In the genomic region with DNA sequence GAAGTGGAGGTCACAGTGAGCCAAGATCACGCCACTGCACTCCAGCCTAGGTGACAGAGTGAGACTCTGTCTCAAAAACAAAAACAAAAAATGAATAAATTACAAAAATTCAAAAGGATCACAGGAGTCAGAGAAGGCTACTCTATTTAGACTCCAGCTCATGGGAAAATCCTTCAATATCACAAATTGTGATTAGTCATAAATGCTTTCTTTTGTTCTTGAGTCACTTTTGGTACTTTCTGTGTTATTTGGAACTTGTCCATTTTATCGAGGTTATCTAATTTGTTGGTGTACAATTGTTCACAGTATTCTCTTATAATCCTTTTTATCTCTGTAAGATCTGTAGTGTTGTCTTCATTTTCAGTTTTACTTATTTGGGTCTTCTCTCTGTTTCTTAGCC, we compare ENCODE assay signal across 25 cellular contexts. TPM values are rescaled to one million over a fixed set of nuclear protein-coding genes. Genes with fewer than 3 reads are reported as not detected.
A peak's percentile ranks its signal among the peaks of the same experiment; 100 is the strongest.
DNase-seq lines count a peak whose midpoint lies in the region; TF ChIP-seq lines count a peak whose summit lies in the region.
"Had no signal": no experiment of that assay in that cellular context is flagged by ENCODE, and none has a peak within 500 bp of the region (broad histone marks: within the 10 kb centered on the region; RNA-seq: fewer than 3 reads in every experiment).

No MANE protein-coding gene starts in this region.

- H3K27ac ChIP-seq in GM23248 (no peak overlapping the region), adrenal gland (peak overlapping the region in 3 of 5 donors; percentile 27 to 70 (median 59)), stomach (peak overlapping the region in 3 of 5 donors; percentile 6 to 50 (median 48))
- H3K27ac ChIP-seq: esophagus muscularis mucosa, Peyer's patch, suprapubic skin had no signal

- H3K27me3 ChIP-seq in GM23248 (replicated peaks; ENCODE audit: insufficient read depth) (no peaks in the 10 kb centered on the region), adrenal gland (no peaks in the 10 kb centered on the region), stomach (no peaks in the 10 kb centered on the region)
- H3K27me3 ChIP-seq: esophagus muscularis mucosa, pancreas, Peyer's patch, suprapubic skin had no signal

- H3K9ac ChIP-seq in GM23248 = no peak overlapping the region

- no peak overlapping the region for H2AFZ ChIP-seq in GM23248

- no peak for TF ChIP-seq EP300 in stomach (IDR thresholded peaks at IDR 0.05)

- H3K9me2 ChIP-seq in GM23248 (ENCODE audit: insufficient read depth) = no peaks in the 10 kb centered on the region

- peaks cover 4% of the 10 kb centered on the region for H3K4me1 ChIP-seq in GM23248 (ENCODE audit: insufficient read depth)
- peaks cover 12% of the 10 kb centered on the region in 2 donors for H3K4me1 ChIP-seq in adrenal gland (replicated peaks in 1 of 2)
- peaks cover 17 to 93% (median 30%) of the 10 kb centered on the region in 4 donors for H3K4me1 ChIP-seq in stomach
- H3K4me1 ChIP-seq: Peyer's patch, suprapubic skin had no signal

- H3F3A ChIP-seq in GM23248 (ENCODE audit: insufficient read depth) = no peaks in the 10 kb centered on the region

- H3K79me2 ChIP-seq in GM23248 (ENCODE audit: insufficient read depth) = no peaks in the 10 kb centered on the region

- no peak overlapping the region for H3K4me3 ChIP-seq in GM23248
- H3K4me3 ChIP-seq in adrenal gland = no peak overlapping the region
- H3K4me3 ChIP-seq in fibroblast of pulmonary artery (replicated peaks; ENCODE audit: low read depth, low read length) = no peak overlapping the region
- no peak overlapping the region for H3K4me3 ChIP-seq in stomach
- H3K4me3 ChIP-seq: esophagus muscularis mucosa, mucosa of descending colon, pancreas, Peyer's patch, suprapubic skin had no signal

- H3K36me3 ChIP-seq in GM23248 (ENCODE audit: low read depth) (0 out of 2 replicates have a peak, but pooled peaks cover 6% of the 10 kb centered on the region), adrenal gland (replicated peaks in 1 of 2) (peaks cover 0 to 61% of the 10 kb centered on the region in 2 donors), stomach (peaks cover 61 to 99% (median 97%) of the 10 kb centered on the region in 4 donors)

- no peak for TF ChIP-seq POLR2A in adrenal gland (IDR thresholded peaks at IDR 0.05)
- TF ChIP-seq POLR2A in stomach (IDR thresholded peaks at IDR 0.05) = no peak

- intact Hi-C loops in adrenal gland (cut with DNase I) = no loop called here
- intact Hi-C loops in stomach (cut with DNase I; ENCODE audit: low total_unique reads) = no loop called here

- H3K9me3 ChIP-seq in GM23248 (ENCODE audit: low read depth) (no peaks in the 10 kb centered on the region), adrenal gland (replicated peaks in 1 of 3) (no peaks in the 10 kb centered on the region), stomach (peaks cover 0 to 6% (median 2%) of the 10 kb centered on the region in 4 donors)
- H3K9me3 ChIP-seq: mucosa of descending colon, pancreas, Peyer's patch, suprapubic skin had no signal

- DNase-seq in GM23248 = peak; percentile 73
- no peak for DNase-seq in adrenal gland
- peak; percentile 75 for DNase-seq in fibroblast of pulmonary artery (ENCODE audit: low read depth)
- DNase-seq in stomach = no peak
- DNase-seq in NOMO-1 treated with DMSO at 0.1 percent for 48 hours (lab: John Stamatoyannopoulos, UW; ENCODE audit: unreplicated experiment) = no peak
- no peak for DNase-seq in SHP77 (lab: John Stamatoyannopoulos, UW)
- no peak for DNase-seq in stimulated activated CD4-positive, alpha-beta T cell treated with anti-CD3 and anti-CD28 coated beads, Interleukin-1b, Interleukin-23, amount 100 ng/mL, for 48 hours
- no peak for DNase-seq in hepatic stellate cell (ENCODE audit: low spot score)
- DNase-seq: activated CD4-positive, alpha-beta T cell treated with anti-CD3 and anti-CD28 coated beads, Interleukin-2, amount 50 U/mL, for 4 hours; activated CD4-positive, CD25-positive, alpha-beta regulatory T cell; activated naive CD4-positive, alpha-beta T cell; activated T-cell treated with anti-CD3 and anti-CD28 coated beads, Interleukin-2, amount 50 U/mL, for 72 hours; amniotic stem cell; endodermal cell; GOT3; mucosa of descending colon; NCI-H1092; NCI-H187 treated with DMSO at 0.1 percent for 48 hours; NCI-H524 treated with DMSO at 0.1 percent for 48 hours; pancreas; Peyer's patch; right cardiac atrium; stimulated activated CD4-positive, alpha-beta T cell treated with anti-CD3 and anti-CD28 coated beads, Interleukin-4, amount 100 ng/mL, for 1 hour had no signal

- in situ Hi-C loops in GM23248 (cut with MboI) = no loop called here

- TF ChIP-seq CTCF in adrenal gland (IDR thresholded peaks at IDR 0.05) (no peak), fibroblast of pulmonary artery (IDR thresholded peaks at IDR 0.05; ENCODE audit: low read length, missing control alignments) (no peak), stomach (IDR thresholded peaks at IDR 0.05) (no peak)

- no peaks in the 10 kb centered on the region for H4K20me1 ChIP-seq in GM23248 (ENCODE audit: insufficient read depth)

- 70 to 73% methylated on average over 2 of the region's 2 CpGs for WGBS in GM23248 (ENCODE audit: low coverage in 1 of 2, low lambda C conversion rate in 2 of 2, missing lambda C conversion rate in 2 of 2), 2 experiments
- 49 to 60% (median 51%) methylated on average over 2 of the region's 2 CpGs for WGBS in adrenal gland, 4 donors
- WGBS in stomach, 5 donors = 53 to 71% (median 58%) methylated on average over 2 of the region's 2 CpGs

- no peak overlapping the region for H3K4me2 ChIP-seq in GM23248 (ENCODE audit: unreplicated experiment)

RNA-seq across cellular contexts. Expression of a gene that starts 18.9 kb away (rescaled TPM):
- total RNA-seq in GM23248 (2014; rRNA removed; shearing (Covaris generic)) = 21.7 and 22.3 TPM in 2 replicates
- polyA plus RNA-seq in GM23248 (2016; fragmentation: Nextera tagmentation; extraction: Ambion mirVana) (38.5 and 41.2 TPM in 2 replicates), adrenal gland (100 to 1,000 TPM in 2 of 3 donors, 10 to 100 TPM in 1; 52.2 to 263 (median 138) TPM), stomach (100 to 1,000 TPM; 129 to 296 (median 134) TPM)
- total RNA-seq in adrenal gland (100 to 1,000 TPM; 302 to 536 (median 428) TPM), stomach (100 to 1,000 TPM in 3 of 5 donors, 10 to 100 TPM in 2; 50.3 to 196 (median 116) TPM)

RNA-seq across cellular contexts. Expression of a gene that starts 56.4 kb away (rescaled TPM):
- total RNA-seq in GM23248 (2014; rRNA removed; shearing (Covaris generic)) = 31.2 and 33.0 TPM in 2 replicates
- polyA plus RNA-seq in GM23248 (2016; fragmentation: Nextera tagmentation; extraction: Ambion mirVana) (23.1 and 25.3 TPM in 2 replicates), adrenal gland (10 to 100 TPM; 13.8 to 46.2 (median 14.0) TPM), stomach (10 to 100 TPM; 15.1 to 21.7 (median 21.5) TPM)
- total RNA-seq in adrenal gland (10 to 100 TPM; 33.9 to 62.1 (median 47.2) TPM), stomach (100 to 1,000 TPM in 1 of 5 donors, 10 to 100 TPM in 4; 49.2 to 124 (median 53.0) TPM)

Comparison
In these comparisons a context has a peak if more than half of its experiments do, and no peak if none do; other contexts are left out.
1. DNase-seq: peak in GM23248 (single experiment) and fibroblast of pulmonary artery (single experiment); none in adrenal gland (0 of 7), stomach (single experiment), NOMO-1 treated with DMSO at 0.1 percent for 48 hours (single experiment), SHP77 (0 of 2), stimulated activated CD4-positive, alpha-beta T cell treated with anti-CD3 and anti-CD28 coated beads, Interleukin-1b, Interleukin-23, amount 100 ng/mL, for 48 hours (single experiment) and hepatic stellate cell (single experiment).